In the genomic region with DNA sequence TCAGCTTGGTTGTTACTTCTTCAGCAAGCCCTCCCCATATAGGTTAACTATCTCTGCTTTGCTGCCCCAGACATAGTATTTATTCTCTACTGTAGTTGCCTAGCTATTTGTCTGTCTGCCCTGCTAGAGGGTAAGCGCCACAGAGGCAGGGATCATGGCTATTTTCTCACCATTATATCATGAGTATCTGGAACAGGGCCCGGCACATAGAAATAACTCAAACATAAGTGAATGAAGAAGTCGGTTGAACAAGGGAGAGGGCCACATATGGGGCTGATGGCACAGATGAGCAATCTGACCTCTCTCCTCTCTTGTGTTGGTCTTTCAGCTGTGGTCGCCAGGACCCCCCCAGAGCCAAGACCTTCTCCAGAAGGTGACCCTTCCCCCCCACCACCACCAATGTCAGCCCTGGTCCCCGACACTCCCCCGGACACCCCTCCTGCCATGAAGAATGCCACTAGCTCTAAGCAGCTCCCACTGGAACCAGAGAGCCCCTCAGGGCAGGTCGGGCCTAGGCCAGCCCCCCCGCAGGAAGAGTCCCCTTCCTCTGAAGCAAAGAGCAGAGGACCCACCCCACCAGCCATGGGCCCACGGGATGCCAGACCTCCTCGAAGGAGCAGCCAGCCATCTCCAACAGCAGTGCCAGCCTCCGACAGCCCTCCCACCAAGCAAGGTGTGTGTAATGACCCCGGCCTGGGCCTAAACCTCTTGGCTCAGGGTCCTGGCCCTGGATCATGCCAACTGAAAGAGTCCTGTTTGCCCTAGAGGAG, we compare ENCODE assay signal across 17 cellular contexts. TPM values are rescaled to one million over a fixed set of nuclear protein-coding genes. Genes with fewer than 3 reads are reported as not detected.
DNase-seq lines count a peak whose midpoint lies in the region; ATAC-seq and TF ChIP-seq lines count a peak whose summit lies in the region.
"Had no signal": no experiment of that assay in that cellular context is flagged by ENCODE, and none has a peak within 500 bp of the region (broad histone marks: within the 10 kb centered on the region; RNA-seq: fewer than 3 reads in every experiment).

No MANE protein-coding gene starts in this region.

- TF ChIP-seq CTCF in SK-N-SH (IDR thresholded peaks at IDR 0.05) (no peak), smooth muscle cell (IDR thresholded peaks at IDR 0.05; ENCODE audit: borderline replicate concordance, insufficient read depth, poor library complexity, severe bottlenecking) (no peak), hepatocyte (IDR thresholded peaks at IDR 0.05; ENCODE audit: poor library complexity) (no peak), GM13977 (IDR thresholded peaks at IDR 0.05; ENCODE audit: extremely low read depth, insufficient read depth, missing control alignments) (no peak)

- H3K4me1 ChIP-seq in SK-N-SH (ENCODE audit: control insufficient read depth in 1 of 2, insufficient read depth in 2 of 2, low read depth in 1 of 2, low read length in 1 of 2) (peaks cover 0 to 22% of the 10 kb centered on the region in 2 experiments; a peak in 3 of 4 replicates), smooth muscle cell (ENCODE audit: low read depth) (peaks cover 3% of the 10 kb centered on the region), hepatocyte (ENCODE audit: insufficient read depth) (no peaks in the 10 kb centered on the region)

- DNase-seq in SK-N-SH, result peak; percentile 35
- DNase-seq in activated naive CD8-positive, alpha-beta T cell treated with anti-CD3 and anti-CD28 coated beads, Interleukin-2, amount 50 U/mL, for 24 hours, result no peak
- no peak for DNase-seq in left cardiac atrium
- no peak for DNase-seq in smooth muscle cell (lab: John Stamatoyannopoulos, UW; ENCODE audit: unreplicated experiment)
- no peak for DNase-seq in hepatocyte (ENCODE audit: low spot score)
- no peak for DNase-seq in GM13977 (ENCODE audit: low spot score)
- DNase-seq in middle frontal gyrus (ENCODE audit: extremely low spot score, low spot score), result no peak
- DNase-seq: activated CD8-positive, alpha-beta memory T cell treated with anti-CD3 and anti-CD28 coated beads, Interleukin-2, amount 10 ng/mL, durations not matched to agents 7 days and 5 days; amygdala; effector CD4-positive, alpha-beta T cell; GF-D8; islet precursor cell; NCI-H2081 treated with DMSO at 0.1 percent for 48 hours; NCI-H82; stimulated activated CD4-positive, alpha-beta T cell treated with anti-CD3 and anti-CD28 coated beads, Interleukin-2, amount 100 ng/mL, for 48 hours had no signal

- in situ Hi-C loops in GM13977 (cut with MboI; ENCODE audit: low pct_unique_long_range_greater_than_20kb, low sequenced_read_pairs, unreplicated experiment), result no loop called here

- no peaks in the 10 kb centered on the region for H3K9me3 Mint-ChIP-seq in activated naive CD8-positive, alpha-beta T cell treated with anti-CD3 and anti-CD28 coated beads, Interleukin-2, amount 50 U/mL, for 24 hours

- TF ChIP-seq EP300 in SK-N-SH (IDR thresholded peaks at IDR 0.05; ENCODE audit: borderline replicate concordance in 1 of 2, low read depth in 1 of 2, low read length in 1 of 2), result no peak

- H3K27me3 ChIP-seq in SK-N-SH (ENCODE audit: insufficient read depth) (no peaks in the 10 kb centered on the region), smooth muscle cell (ENCODE audit: low read depth) (no peaks in the 10 kb centered on the region), hepatocyte (no peaks in the 10 kb centered on the region)

- H3K9me3 ChIP-seq in SK-N-SH (no peaks in the 10 kb centered on the region), smooth muscle cell (replicated peaks; ENCODE audit: low read depth) (no peaks in the 10 kb centered on the region), hepatocyte (ENCODE audit: low read depth) (no peaks in the 10 kb centered on the region)

- H3K4me3 Mint-ChIP-seq in activated naive CD8-positive, alpha-beta T cell treated with anti-CD3 and anti-CD28 coated beads, Interleukin-2, amount 50 U/mL, for 24 hours, result no peak overlapping the region
- H3K4me3 Mint-ChIP-seq: activated CD8-positive, alpha-beta memory T cell treated with anti-CD3 and anti-CD28 coated beads, Interleukin-2, amount 10 ng/mL, durations not matched to agents 7 days and 5 days had no signal

- H4K20me1 ChIP-seq in SK-N-SH (ENCODE audit: insufficient read depth), result peaks cover 85% of the 10 kb centered on the region
- H4K20me1 ChIP-seq in smooth muscle cell (ENCODE audit: low read depth), result peaks cover 97% of the 10 kb centered on the region
- H4K20me1 ChIP-seq in hepatocyte (ENCODE audit: insufficient read depth, poor library complexity, severe bottlenecking), result peaks cover 42% of the 10 kb centered on the region

- CTCF ChIA-PET in SK-N-SH (lab: Yijun Ruan, JAX), result interaction anchor here (1.2 to 5.9 kb wide), 4 partner anchors 18 to 77 kb away, joined by 4 to 32 read pairs (median 14); a partner anchor contains a TSS

- H2AFZ ChIP-seq in SK-N-SH (ENCODE audit: low read depth), result no peak overlapping the region
- H2AFZ ChIP-seq in smooth muscle cell (ENCODE audit: low read depth), result no peak overlapping the region
- H2AFZ ChIP-seq in hepatocyte, result no peak overlapping the region

- H3K9me2 ChIP-seq in SK-N-SH (no peaks in the 10 kb centered on the region), hepatocyte (replicated peaks; ENCODE audit: insufficient read depth) (no peaks in the 10 kb centered on the region)

- H3K36me3 ChIP-seq in SK-N-SH (replicated peaks in 1 of 2; ENCODE audit: control insufficient read depth in 1 of 2, insufficient read depth in 2 of 2, low read length in 1 of 2) (peaks cover 47 to 49% of the 10 kb centered on the region in 2 experiments), smooth muscle cell (ENCODE audit: low read depth) (no peaks in the 10 kb centered on the region), hepatocyte (replicated peaks; ENCODE audit: insufficient read depth, low read depth) (no peaks in the 10 kb centered on the region)

- ATAC-seq in SK-N-SH treated with all-trans-retinoic acid at 6 μM for 48 hours (no peak), left cardiac atrium (peak; percentile 21 to 28)
- no peak for ATAC-seq in activated naive CD8-positive, alpha-beta T cell treated with anti-CD3 and anti-CD28 coated beads, Interleukin-2, amount 50 U/mL, for 24 hours
- ATAC-seq: activated CD8-positive, alpha-beta memory T cell treated with anti-CD3 and anti-CD28 coated beads, Interleukin-2, amount 10 ng/mL, durations not matched to agents 7 days and 5 days had no signal

- peaks cover 11% of the 10 kb centered on the region for H3F3A ChIP-seq in SK-N-SH (replicated peaks; ENCODE audit: insufficient read depth)
- peaks cover 3% of the 10 kb centered on the region for H3F3A ChIP-seq in smooth muscle cell (ENCODE audit: low read depth)

- peak overlapping the region; percentile 77 for H3K27ac Mint-ChIP-seq in activated naive CD8-positive, alpha-beta T cell treated with anti-CD3 and anti-CD28 coated beads, Interleukin-2, amount 50 U/mL, for 24 hours
- H3K27ac Mint-ChIP-seq: activated CD8-positive, alpha-beta memory T cell treated with anti-CD3 and anti-CD28 coated beads, Interleukin-2, amount 10 ng/mL, durations not matched to agents 7 days and 5 days had no signal

- TF ChIP-seq RAD21 in SK-N-SH (IDR thresholded peaks at IDR 0.05; ENCODE audit: low read length), result no peak

- no peaks in the 10 kb centered on the region for H3K27me3 Mint-ChIP-seq in activated naive CD8-positive, alpha-beta T cell treated with anti-CD3 and anti-CD28 coated beads, Interleukin-2, amount 50 U/mL, for 24 hours
- H3K27me3 Mint-ChIP-seq: activated CD8-positive, alpha-beta memory T cell treated with anti-CD3 and anti-CD28 coated beads, Interleukin-2, amount 10 ng/mL, durations not matched to agents 7 days and 5 days had no signal

- H3K27ac ChIP-seq in SK-N-SH (ENCODE audit: low read depth in 2 of 2, low read length in 1 of 2), result peak overlapping the region in 1 of 2 experiments; percentile 78; a peak in 2 of 4 replicates
- H3K27ac ChIP-seq in smooth muscle cell (ENCODE audit: low read depth), result peak overlapping the region; percentile 85
- no peak overlapping the region for H3K27ac ChIP-seq in hepatocyte
- H3K27ac ChIP-seq: 22Rv1 had no signal

- H3K36me3 Mint-ChIP-seq in activated naive CD8-positive, alpha-beta T cell treated with anti-CD3 and anti-CD28 coated beads, Interleukin-2, amount 50 U/mL, for 24 hours (ENCODE audit: low read depth), result peaks cover 50% of the 10 kb centered on the region

- intact Hi-C loops in left cardiac atrium (cut with DNase I), result no loop called here

- H3K79me2 ChIP-seq in SK-N-SH (ENCODE audit: insufficient read depth), result peaks cover 99% of the 10 kb centered on the region
- H3K79me2 ChIP-seq in smooth muscle cell (ENCODE audit: low read depth), result peaks cover 92% of the 10 kb centered on the region
- peaks cover 68% of the 10 kb centered on the region for H3K79me2 ChIP-seq in hepatocyte

- peaks cover 26% of the 10 kb centered on the region for H3K4me1 Mint-ChIP-seq in activated naive CD8-positive, alpha-beta T cell treated with anti-CD3 and anti-CD28 coated beads, Interleukin-2, amount 50 U/mL, for 24 hours

- POLR2A ChIA-PET in SK-N-SH (lab: Yijun Ruan, JAX), result interaction anchor here (1.8 kb wide), 1 partner anchor 10 kb away, joined by 5 read pairs; no protein-coding TSS in a partner anchor

- no peak overlapping the region for H3K4me3 ChIP-seq in SK-N-SH (ENCODE audit: low read depth in 2 of 2, low read length in 1 of 2)
- no peak overlapping the region for H3K4me3 ChIP-seq in smooth muscle cell
- H3K4me3 ChIP-seq in hepatocyte, result no peak overlapping the region

- WGBS in SK-N-SH (ENCODE audit: low lambda C conversion rate), result 86% methylated on average over 6 of the region's 12 CpGs
- 95% methylated on average over 9 of the region's 12 CpGs for WGBS in smooth muscle cell (ENCODE audit: low lambda C conversion rate)
- WGBS in hepatocyte (ENCODE audit: low lambda C conversion rate, missing lambda C conversion rate), result 95% methylated on average over 11 of the region's 12 CpGs

- H3K9ac ChIP-seq in SK-N-SH (no peak overlapping the region), smooth muscle cell (ENCODE audit: low read depth) (no peak overlapping the region)

- H3K4me2 ChIP-seq in SK-N-SH (no peak overlapping the region), smooth muscle cell (no peak overlapping the region), hepatocyte (no peak overlapping the region)

RNA-seq across cellular contexts. Expression of a gene that starts 14.9 kb away (rescaled TPM):
- polyA plus RNA-seq in SK-N-SH (2012; rRNA removed) (40.6 and 69.9 TPM in 2 replicates), smooth muscle cell (169 and 186 TPM in 2 replicates), hepatocyte (84.7 and 97.8 TPM in 2 replicates)
- polyA plus RNA-seq in SK-N-SH (2012; cell fraction: cytosol; rRNA removed), result 78.2 and 85.1 TPM in 2 replicates
- 137 and 148 TPM in 2 replicates for polyA plus RNA-seq in SK-N-SH (2012; cell fraction: nucleus; rRNA removed)
- total RNA-seq in left cardiac atrium (100 to 1,000 TPM; 251 to 270 TPM), smooth muscle cell (102 and 109 TPM in 2 replicates), hepatocyte (46.0 and 48.4 TPM in 2 replicates)

RNA-seq across cellular contexts. Expression of a gene that starts 21.5 kb away (rescaled TPM):
- polyA plus RNA-seq in SK-N-SH (2012; rRNA removed) (149 and 169 TPM in 2 replicates), smooth muscle cell (113 and 114 TPM in 2 replicates), hepatocyte (131 and 148 TPM in 2 replicates)
- 172 and 173 TPM in 2 replicates for polyA plus RNA-seq in SK-N-SH (2012; cell fraction: cytosol; rRNA removed)
- polyA plus RNA-seq in SK-N-SH (2012; cell fraction: nucleus; rRNA removed), result 83.1 and 92.3 TPM in 2 replicates
- total RNA-seq in left cardiac atrium (10 to 100 TPM; 53.3 to 64.2 TPM), smooth muscle cell (67.8 and 202 TPM in 2 replicates), hepatocyte (128 and 139 TPM in 2 replicates)

RNA-seq across cellular contexts. Expression of a gene that starts 45.8 kb away (rescaled TPM):
- polyA plus RNA-seq in SK-N-SH (2012; rRNA removed), result 2.6 and 3.1 TPM in 2 replicates
- polyA plus RNA-seq in SK-N-SH (2012; cell fraction: cytosol; rRNA removed), result 1.6 and 2.6 TPM in 2 replicates
- polyA plus RNA-seq in SK-N-SH (2012; cell fraction: nucleus; rRNA removed), result 2.3 and 2.6 TPM in 2 replicates
- 1 to 10 TPM; 3.8 to 4.2 TPM for total RNA-seq in left cardiac atrium
- total RNA-seq in smooth muscle cell, result 21.7 and 32.9 TPM in 2 replicates
- 35.9 and 59.0 TPM in 2 replicates for polyA plus RNA-seq in smooth muscle cell
- 32.6 and 44.8 TPM in 2 replicates for total RNA-seq in hepatocyte
- 53.7 and 59.4 TPM in 2 replicates for polyA plus RNA-seq in hepatocyte
- total RNA-seq: activated CD8-positive, alpha-beta memory T cell treated with anti-CD3 and anti-CD28 coated beads, Interleukin-2, amount 10 ng/mL, durations not matched to agents 7 days and 5 days had no signal

RNA-seq across cellular contexts. Expression of a gene that starts 53.4 kb away (rescaled TPM):
- polyA plus RNA-seq in SK-N-SH (2012; rRNA removed) (33.7 and 46.1 TPM in 2 replicates), smooth muscle cell (44.1 and 45.1 TPM in 2 replicates), hepatocyte (45.8 and 50.0 TPM in 2 replicates)
- polyA plus RNA-seq in SK-N-SH (2012; cell fraction: cytosol; rRNA removed), result 34.8 and 38.8 TPM in 2 replicates
- polyA plus RNA-seq in SK-N-SH (2012; cell fraction: nucleus; rRNA removed), result 18.0 and 38.3 TPM in 2 replicates
- total RNA-seq in left cardiac atrium (10 to 100 TPM; 55.9 to 77.0 TPM), smooth muscle cell (60.5 and 97.2 TPM in 2 replicates), hepatocyte (82.7 and 84.6 TPM in 2 replicates)

Comparison
In these comparisons a context has a peak if more than half of its experiments do, and no peak if none do; other contexts are left out.
1. ATAC-seq: peak in left cardiac atrium (2 of 2); none in SK-N-SH treated with all-trans-retinoic acid at 6 μM for 48 hours (single experiment) and activated naive CD8-positive, alpha-beta T cell treated with anti-CD3 and anti-CD28 coated beads, Interleukin-2, amount 50 U/mL, for 24 hours (single experiment).